ENCODE assay signal across 8 cellular contexts in the genomic region with DNA sequence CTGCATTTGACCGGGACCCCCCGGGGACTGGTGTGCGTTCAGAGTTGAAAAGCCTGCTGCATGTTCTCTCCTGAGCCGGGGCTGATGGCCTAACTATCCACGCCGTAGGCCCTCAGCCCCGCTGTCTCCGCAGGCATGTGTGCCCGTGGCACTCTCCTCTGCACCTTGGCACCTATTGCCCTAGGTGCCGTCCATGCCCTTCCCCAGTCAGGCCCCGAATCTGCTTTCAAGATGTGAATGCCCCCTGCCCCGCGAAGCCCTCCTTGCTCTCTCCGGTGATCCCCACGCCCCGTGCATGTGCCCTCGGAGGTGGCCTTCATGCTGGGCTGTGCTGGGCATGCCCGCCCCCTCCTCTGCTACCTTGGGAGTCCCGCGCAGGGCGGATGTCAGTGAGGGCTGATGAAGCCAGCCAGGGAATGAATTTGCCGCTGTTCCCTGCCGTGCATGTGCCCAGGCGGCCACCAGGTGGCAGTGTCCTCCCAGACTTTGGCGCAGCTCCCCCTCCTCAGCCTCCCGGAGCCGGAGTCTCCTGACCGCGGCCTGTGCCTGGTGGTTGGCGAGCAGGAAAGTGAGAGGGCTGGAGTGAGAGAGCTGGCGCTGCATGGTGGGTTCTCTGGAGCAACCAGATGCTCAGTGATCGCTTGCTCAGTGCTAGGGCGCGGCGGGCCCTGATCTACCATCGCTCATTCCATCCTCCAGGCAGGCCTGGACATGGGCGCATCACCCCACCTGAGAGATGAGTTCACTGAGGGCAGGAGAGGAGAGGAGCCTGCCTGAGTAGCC.
DNase-seq lines count a peak whose midpoint lies in the region; ATAC-seq and TF ChIP-seq lines count a peak whose summit lies in the region.

No MANE protein-coding gene starts in this region.

- POLR2A ChIA-PET in HCT116 (lab: Charles Lee): no interaction called here

- CTCF ChIA-PET in HCT116 (lab: Charles Lee): interaction anchor here (1.2 to 4.3 kb wide), 6 partner anchors 10 to 281 kb away, joined by 3 to 84 read pairs (median 7); no protein-coding TSS in a partner anchor

- ATAC-seq in HCT116 (peak; percentile 82), GM18868 (IDR thresholded peaks at IDR 0.05; ENCODE audit: unreplicated experiment) (no peak)

- TF ChIP-seq CTCF in HCT116 (IDR thresholded peaks at IDR 0.05 in 2 of 3, conservative IDR thresholded peaks at IDR 0.05 in 1 of 3; ENCODE audit: borderline replicate concordance in 1 of 3, insufficient read depth in 1 of 3, low read depth in 2 of 3, low read length in 2 of 3) (peak; percentile 87 to 90 (median 88)), epithelial cell of esophagus (IDR thresholded peaks at IDR 0.05; ENCODE audit: insufficient read depth, low read depth, low read length, missing control alignments) (peak; percentile 89)

- RAD21 ChIA-PET in HCT116 (lab: Charles Lee; ENCODE audit: low non-redundant PET in 1 of 2, low total read pairs in 2 of 2, uncharacterized antibody in 2 of 2, unreplicated experiment in 2 of 2): interaction anchor here (1.0 to 1.4 kb wide), 2 partner anchors 57 kb away, joined by 4 to 6 read pairs; no protein-coding TSS in a partner anchor

- H4K20me1 ChIP-seq in BLaER1: peaks cover 31% of the 10 kb centered on the region
- H4K20me1 ChIP-seq in HCT116 (ENCODE audit: insufficient read depth): no peaks in the 10 kb centered on the region

- H3K9ac ChIP-seq in BLaER1: no peak overlapping the region
- H3K9ac ChIP-seq in HCT116 (ENCODE audit: low read length): no peak overlapping the region

- H3K79me2 ChIP-seq in HCT116 (ENCODE audit: insufficient read depth, low read length): no peaks in the 10 kb centered on the region

- peaks cover 55% of the 10 kb centered on the region for H3K4me1 ChIP-seq in BLaER1
- peaks cover 0 to 13% of the 10 kb centered on the region in 2 experiments; a peak in 1 of 4 replicates for H3K4me1 ChIP-seq in HCT116 (ENCODE audit: control insufficient read depth in 1 of 2, insufficient read depth in 2 of 2, low read length in 2 of 2)

- BruUV-seq in HCT116 (replicated peaks; lab: Mats Ljungman, UMichigan): no TSS peak

- H3K9me3 ChIP-seq in BLaER1 (no peaks in the 10 kb centered on the region), HCT116 (ENCODE audit: control insufficient read depth in 1 of 2, insufficient read depth in 1 of 2, low read depth in 1 of 2, low read length in 2 of 2) (no peaks in the 10 kb centered on the region)

- no peak overlapping the region for H3K27ac ChIP-seq in BLaER1
- H3K27ac ChIP-seq in HCT116 (ENCODE audit: low read depth, low read length): no peak overlapping the region; the same call in 1 of the 2 replicates

- no peak overlapping the region for H2AFZ ChIP-seq in HCT116 (ENCODE audit: low read depth, low read length, poor library complexity, severe bottlenecking)

- peak overlapping the region; percentile 50 for H3K4me2 ChIP-seq in BLaER1
- H3K4me2 ChIP-seq in HCT116 (ENCODE audit: low read length): no peak overlapping the region

- intact Hi-C loops in HCT116 (cut with micrococcal nuclease): loop anchor here (2.0 kb wide), 1 partner anchor 190 kb away; no protein-coding TSS in a partner anchor

- no peaks in the 10 kb centered on the region for H3K27me3 ChIP-seq in BLaER1
- no peaks in the 10 kb centered on the region for H3K27me3 ChIP-seq in HCT116 (ENCODE audit: insufficient read depth, low read length)

- TF ChIP-seq RAD21 in HCT116 (IDR thresholded peaks at IDR 0.05; ENCODE audit: low read depth): peak; percentile 91

- DNase-seq in HCT116 (ENCODE audit: low read depth, low spot score) (peak; percentile 19), NOMO-1 (lab: John Stamatoyannopoulos, UW; ENCODE audit: unreplicated experiment in 2 of 2) (peak; percentile 13 to 44), activated T-cell treated with anti-CD3 and anti-CD28 coated beads for 24 hours (ENCODE audit: low read depth) (peak; percentile 53), epithelial cell of esophagus (ENCODE audit: low read depth) (peak; percentile 67), middle frontal gyrus (ENCODE audit: extremely low spot score, low spot score) (peak; percentile 70)
- peak; percentile 35 to 46 for DNase-seq in stimulated activated CD8-positive, alpha-beta memory T cell treated with anti-CD3 and anti-CD28 coated beads, Interleukin-7, amount 100 ng/mL, for 1 hour (ENCODE audit: low read depth in 2 of 2)

- no peaks in the 10 kb centered on the region for H3K9me2 ChIP-seq in HCT116 (ENCODE audit: insufficient read depth)

- no peak for TF ChIP-seq POLR2A in HCT116 (IDR thresholded peaks at IDR 0.05; ENCODE audit: borderline replicate concordance, extremely low read depth, insufficient read depth, insufficient read length)

- H3K4me3 ChIP-seq in BLaER1: no peak overlapping the region
- H3K4me3 ChIP-seq in HCT116 (replicated peaks in 1 of 2; ENCODE audit: low read depth in 1 of 2, low read length in 2 of 2): no peak overlapping the region
- H3K4me3 ChIP-seq in epithelial cell of esophagus (ENCODE audit: low read length): no peak overlapping the region

- H3K36me3 ChIP-seq in BLaER1 (no peaks in the 10 kb centered on the region), HCT116 (ENCODE audit: control insufficient read depth in 1 of 2, insufficient read depth in 2 of 2, low read length in 2 of 2) (no peaks in the 10 kb centered on the region)

TF ChIP-seq in HCT116, 20 proteins besides CTCF, POLR2A, EP300 and RAD21:
- TF ChIP-seq SIN3A (IDR thresholded peaks at IDR 0.05; ENCODE audit: low read depth) (no peak), ELF1 (IDR thresholded peaks at IDR 0.05; ENCODE audit: borderline replicate concordance, low read depth) (no peak), EGR1 (IDR thresholded peaks at IDR 0.05; ENCODE audit: low read depth) (no peak), EZH2 (IDR thresholded peaks at IDR 0.05) (no peak), ZFX (IDR thresholded peaks at IDR 0.05) (no peak), SP1 (IDR thresholded peaks at IDR 0.05; ENCODE audit: low read depth) (no peak)

Comparison
In these comparisons a context has a peak if more than half of its experiments do, and no peak if none do; other contexts are left out.
1. DNase-seq: peak in every context shown above with its lines; median percentile 70 in middle frontal gyrus; 67 in epithelial cell of esophagus; 53 in activated T-cell treated with anti-CD3 and anti-CD28 coated beads for 24 hours; 40 in stimulated activated CD8-positive, alpha-beta memory T cell treated with anti-CD3 and anti-CD28 coated beads, Interleukin-7, amount 100 ng/mL, for 1 hour; 28 in NOMO-1; 19 in HCT116.